26 cellular contexts compared by ENCODE assay signal in genomic region chr5:175685701-175686350, GRCh38. TPM values are rescaled to one million over a fixed set of nuclear protein-coding genes. Genes with fewer than 3 reads are reported as not detected.
"Had no signal": no experiment of that assay in that cellular context is flagged by ENCODE, and none has a peak within 500 bp of the region (broad histone marks: within the 10 kb centered on the region; RNA-seq: fewer than 3 reads in every experiment).

No MANE protein-coding gene starts in this region.

- H3K9me3 Mint-ChIP-seq: activated CD4-positive, alpha-beta memory T cell treated with anti-CD3 and anti-CD28 coated beads for 36 hours; activated naive CD4-positive, alpha-beta T cell treated with anti-CD3 and anti-CD28 coated beads for 36 hours; activated naive CD8-positive, alpha-beta T cell treated with anti-CD3 and anti-CD28 coated beads, Interleukin-2, amount 10 ng/mL, durations not matched to agents 7 days and 5 days; immature natural killer cell; nephron; stimulated activated naive B cell treated with anti-CD40 and anti-IgM and Interleukin-4, amounts not matched to agents 10 μg/mL and 1 μg/mL and 100 μg/mL, for 72 hours had no signal

- H3K36me3 ChIP-seq: vagina had no signal

- H3K4me3 Mint-ChIP-seq: activated CD4-positive, alpha-beta memory T cell treated with anti-CD3 and anti-CD28 coated beads for 36 hours; activated naive CD4-positive, alpha-beta T cell treated with anti-CD3 and anti-CD28 coated beads for 36 hours; activated naive CD8-positive, alpha-beta T cell treated with anti-CD3 and anti-CD28 coated beads, Interleukin-2, amount 10 ng/mL, durations not matched to agents 7 days and 5 days; immature natural killer cell; nephron; stimulated activated naive B cell treated with anti-CD40 and anti-IgM and Interleukin-4, amounts not matched to agents 10 μg/mL and 1 μg/mL and 100 μg/mL, for 72 hours had no signal

- H3K4me1 ChIP-seq: vagina had no signal

- H3K36me3 Mint-ChIP-seq: immature natural killer cell; stimulated activated naive B cell treated with anti-CD40 and anti-IgM and Interleukin-4, amounts not matched to agents 10 μg/mL and 1 μg/mL and 100 μg/mL, for 72 hours had no signal

- H3K27me3 ChIP-seq: testis, vagina had no signal

- H3K9me3 ChIP-seq: testis, vagina had no signal

- ATAC-seq: sciatic nerve; stimulated activated naive B cell treated with anti-CD40 and anti-IgM and Interleukin-4, amounts not matched to agents 10 μg/mL and 1 μg/mL and 100 μg/mL, for 72 hours had no signal

- H3K27me3 Mint-ChIP-seq: activated CD4-positive, alpha-beta memory T cell treated with anti-CD3 and anti-CD28 coated beads for 36 hours; activated naive CD8-positive, alpha-beta T cell treated with anti-CD3 and anti-CD28 coated beads, Interleukin-2, amount 10 ng/mL, durations not matched to agents 7 days and 5 days had no signal

- H3K27ac ChIP-seq: testis, vagina had no signal

- H3K4me3 ChIP-seq: smooth muscle cell, testis, vagina had no signal

- H3K27ac Mint-ChIP-seq: activated CD4-positive, alpha-beta memory T cell treated with anti-CD3 and anti-CD28 coated beads for 36 hours; activated naive CD4-positive, alpha-beta T cell treated with anti-CD3 and anti-CD28 coated beads for 36 hours; activated naive CD8-positive, alpha-beta T cell treated with anti-CD3 and anti-CD28 coated beads, Interleukin-2, amount 10 ng/mL, durations not matched to agents 7 days and 5 days; immature natural killer cell; nephron; stimulated activated naive B cell treated with anti-CD40 and anti-IgM and Interleukin-4, amounts not matched to agents 10 μg/mL and 1 μg/mL and 100 μg/mL, for 72 hours had no signal

- DNase-seq: activated CD4-positive, alpha-beta memory T cell treated with anti-CD3 and anti-CD28 coated beads for 36 hours; activated CD4-positive, alpha-beta T cell treated with anti-CD3 and anti-CD28 coated beads for 48 hours; activated naive CD4-positive, alpha-beta T cell treated with anti-CD3 and anti-CD28 coated beads for 36 hours; activated naive CD8-positive, alpha-beta T cell treated with anti-CD3 and anti-CD28 coated beads, Interleukin-2, amount 10 ng/mL, durations not matched to agents 7 days and 5 days; activated T-cell treated with anti-CD3 and anti-CD28 coated beads, Interleukin-2, amount 50 U/mL, for 48 hours; amniotic stem cell; dermis blood vessel endothelial cell; effector CD8-positive, alpha-beta T cell; erythroblast; foreskin fibroblast; immature natural killer cell; kidney glomerular epithelial cell; mesenchymal stem cell; nucleus accumbens; stimulated activated CD4-positive, alpha-beta T cell treated with anti-CD3 and anti-CD28 coated beads, Interleukin-2, amount 100 ng/mL, for 48 hours; stimulated activated CD8-positive, alpha-beta memory T cell treated with anti-CD3 and anti-CD28 coated beads, Interleukin-4, amount 100 ng/mL, for 48 hours; stimulated activated naive B cell treated with anti-CD40 and anti-IgM and Interleukin-4, amounts not matched to agents 10 μg/mL and 1 μg/mL and 100 μg/mL, for 72 hours; T-helper 2 cell; testis; trophoblast cell had no signal

RNA-seq across cellular contexts. Expression of gene HRH2, which starts 28.0 kb away (rescaled TPM):
- total RNA-seq: dermis blood vessel endothelial cell, fibroblast of lung, myocyte had no signal
